Comparison of ENCODE assay signal across 8 cellular contexts in genomic region chr2:177332041-177332991, GRCh38.
DNase-seq lines count a peak whose midpoint lies in the region; FAIRE-seq and TF ChIP-seq lines count a peak whose summit lies in the region.

No MANE protein-coding gene starts in this region.

- H3K9me3 ChIP-seq in HAP-1 = no peaks in the 10 kb centered on the region
- H3K9me3 ChIP-seq in MM.1S (replicated peaks; ENCODE audit: insufficient read depth, low read length) = no peaks in the 10 kb centered on the region
- no peaks in the 10 kb centered on the region for H3K9me3 ChIP-seq in small intestine (ENCODE audit: control insufficient read depth, low read depth)

- 19 to 29% (median 26%) methylated on average over 9 of the region's 9 CpGs for WGBS in small intestine, 3 donors

- H4K20me1 ChIP-seq in MM.1S (ENCODE audit: insufficient read depth, low read length) = no peaks in the 10 kb centered on the region

- CTCF ChIA-PET in MCF 10A (lab: Yijun Ruan, JAX) = interaction anchor here (0.7 to 9.6 kb wide), 14 partner anchors 9 to 818 kb away, joined by 3 to 201 read pairs (median 4); partner anchors contain the start of gene NFE2L2

- H3K27me3 ChIP-seq in HAP-1 (ENCODE audit: low read depth) = 0 out of 2 replicates have a peak, but pooled peaks cover 2% of the 10 kb centered on the region
- H3K27me3 ChIP-seq in MM.1S (replicated peaks; ENCODE audit: insufficient read depth, low read length) = no peaks in the 10 kb centered on the region
- no peaks in the 10 kb centered on the region for H3K27me3 ChIP-seq in small intestine (ENCODE audit: control insufficient read depth in 2 of 2, insufficient read depth in 2 of 2, low read length in 2 of 2)

- in situ Hi-C loops in HAP-1 (cut with MboI; ENCODE audit: low sequenced_read_pairs) = loop anchor here (5.0 to 10.0 kb wide), 4 partner anchors 68 to 430 kb away; partner anchors contain the start of gene NFE2L2

- no peaks in the 10 kb centered on the region for H3K27me3 Mint-ChIP-seq in MCF 10A (ENCODE audit: insufficient read depth, unreplicated experiment)

- POLR2A ChIA-PET in MCF 10A (lab: Yijun Ruan, JAX) = interaction anchor here (1.0 to 4.5 kb wide), 16 partner anchors 17 to 168 kb away, joined by 3 to 52 read pairs (median 5); partner anchors contain the start of genes HNRNPA3 and NFE2L2

- peaks cover 8% of the 10 kb centered on the region for H3K4me1 Mint-ChIP-seq in MCF 10A (ENCODE audit: insufficient read depth, unreplicated experiment)

- peaks cover 13% of the 10 kb centered on the region for H3K36me3 Mint-ChIP-seq in MCF 10A (ENCODE audit: insufficient read depth, unreplicated experiment)

- H3K4me2 ChIP-seq in MM.1S (ENCODE audit: low read depth, low read length) = 0 out of 2 replicates have a peak overlapping the region, but pooled peaks have one; percentile 1

- intact Hi-C loops in MCF 10A (cut with micrococcal nuclease) = loop anchor here (1.0 to 10.0 kb wide), 4 partner anchors 69 to 678 kb away; partner anchors contain the start of gene HNRNPA3

- H3K9ac ChIP-seq in MM.1S (ENCODE audit: low read length) = no peak overlapping the region

- peaks cover 4% of the 10 kb centered on the region; the same call in 1 of the 2 replicates for H3K4me1 ChIP-seq in HAP-1
- H3K4me1 ChIP-seq in MM.1S (ENCODE audit: low read length) = no peaks in the 10 kb centered on the region
- peaks cover 4 to 5% of the 10 kb centered on the region in 2 donors for H3K4me1 ChIP-seq in small intestine (ENCODE audit: control insufficient read depth in 2 of 2, insufficient read depth in 1 of 2, low read depth in 1 of 2, low read length in 1 of 2)

- FAIRE-seq in small intestine (lab: Jason Lieb, UNC) = no peak

- H3K4me3 ChIP-seq in HAP-1 = no peak overlapping the region
- H3K4me3 ChIP-seq in MM.1S (ENCODE audit: low read length) = no peak overlapping the region
- H3K4me3 ChIP-seq in small intestine (ENCODE audit: low read depth in 1 of 2, low read length in 2 of 2) = no peak overlapping the region

- no peak overlapping the region for H3K27ac Mint-ChIP-seq in MCF 10A (ENCODE audit: low read depth, unreplicated experiment)

- H3K36me3 ChIP-seq in HAP-1 (replicated peaks) = no peaks in the 10 kb centered on the region
- no peaks in the 10 kb centered on the region for H3K36me3 ChIP-seq in MM.1S (replicated peaks; ENCODE audit: insufficient read depth, low read length)
- peaks cover 0 to 2% of the 10 kb centered on the region in 2 donors for H3K36me3 ChIP-seq in small intestine (ENCODE audit: control insufficient read depth in 2 of 2, insufficient read depth in 2 of 2, low read length in 2 of 2)

- H3K9me3 Mint-ChIP-seq in MCF 10A (ENCODE audit: unreplicated experiment) = no peaks in the 10 kb centered on the region

- DNase-seq in activated CD8-positive, alpha-beta memory T cell treated with anti-CD3 and anti-CD28 coated beads, Interleukin-2, amount 50 U/mL, for 4 hours = peak; percentile 26
- DNase-seq in activated CD8-positive, alpha-beta memory T cell treated with anti-CD3 and anti-CD28 coated beads, Interleukin-2, amount 50 U/mL, for 48 hours = no peak
- DNase-seq in HAP-1 (ENCODE audit: low spot score in 2 of 2) = peak; percentile 62 to 70
- peak; percentile 50 for DNase-seq in MM.1S
- DNase-seq in SIG-M5 (lab: John Stamatoyannopoulos, UW) = peak; percentile 31
- DNase-seq in MCF 10A (ENCODE audit: unreplicated experiment) = peak; percentile 73
- peak; percentile 64 for DNase-seq in iPS-NIHi7 (ENCODE audit: extremely low spot score)
- peak; percentile 81 for DNase-seq in small intestine

- H3F3A ChIP-seq in MM.1S (ENCODE audit: insufficient read depth, low read length) = no peaks in the 10 kb centered on the region

- H2AFZ ChIP-seq in MM.1S (ENCODE audit: low read length) = no peak overlapping the region

- no peak overlapping the region for H3K27ac ChIP-seq in MM.1S (ENCODE audit: low read length)
- H3K27ac ChIP-seq in small intestine (ENCODE audit: low read depth in 1 of 2, low read length in 1 of 2) = peak overlapping the region in 1 of 2 donors; percentile 18

- no TSS peak for BruUV-seq in MCF 10A (replicated peaks; lab: Mats Ljungman, UMichigan)

- H3K4me3 Mint-ChIP-seq in MCF 10A (ENCODE audit: unreplicated experiment) = no peak overlapping the region

- TF ChIP-seq CTCF in MM.1S (IDR thresholded peaks at IDR 0.05; ENCODE audit: low read length) = peak; percentile 62
- peak; percentile 60 for TF ChIP-seq CTCF in MCF 10A (IDR thresholded peaks at IDR 0.05; ENCODE audit: unreplicated experiment)

- H3K9me2 ChIP-seq in MM.1S (replicated peaks; ENCODE audit: insufficient read depth, low read length) = no peaks in the 10 kb centered on the region

- H3K79me2 ChIP-seq in MM.1S (ENCODE audit: low read length) = no peaks in the 10 kb centered on the region
